Comparison of ENCODE assay signal across 27 cellular contexts in the genomic region with DNA sequence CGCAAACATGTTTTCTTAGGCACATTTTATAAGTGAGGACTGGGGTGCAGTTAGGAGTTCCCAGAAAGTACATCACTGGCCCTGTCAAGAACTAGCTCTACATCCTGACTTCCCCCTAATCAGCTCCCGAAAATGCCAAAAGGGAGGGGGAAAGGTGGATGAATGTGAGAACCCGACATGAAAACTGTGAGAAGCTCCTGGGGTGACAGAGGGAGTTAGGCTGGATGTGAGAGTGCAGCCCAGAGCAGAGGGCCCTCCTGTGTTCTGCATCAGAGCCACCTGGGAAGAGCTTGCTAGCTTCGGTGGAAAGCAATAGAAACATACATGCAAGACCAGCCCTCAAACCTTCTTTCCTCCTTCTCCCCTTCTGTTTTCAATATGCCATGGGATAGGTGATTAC.
"Had no signal": no experiment of that assay in that cellular context is flagged by ENCODE, and none has a peak within 500 bp of the region (broad histone marks: within the 10 kb centered on the region; RNA-seq: fewer than 3 reads in every experiment).

No MANE protein-coding gene starts in this region.

- H3K4me1 Mint-ChIP-seq: activated naive CD4-positive, alpha-beta T cell treated with anti-CD3 and anti-CD28 coated beads, Interleukin-2, amount 50 U/mL, for 24 hours; activated naive CD8-positive, alpha-beta T cell treated with anti-CD3 and anti-CD28 coated beads, Interleukin-2, amount 50 U/mL, for 24 hours had no signal

- H3K4me2 ChIP-seq: PC-9 had no signal

- H3K36me3 Mint-ChIP-seq: activated naive CD4-positive, alpha-beta T cell treated with anti-CD3 and anti-CD28 coated beads, Interleukin-2, amount 50 U/mL, for 24 hours had no signal

- H3K36me3 ChIP-seq: ascending aorta had no signal

- H3K4me3 Mint-ChIP-seq: activated CD8-positive, alpha-beta T cell treated with anti-CD3 and anti-CD28 coated beads, Interleukin-2, amount 10 ng/mL, durations not matched to agents 7 days and 5 days; activated naive CD4-positive, alpha-beta T cell treated with anti-CD3 and anti-CD28 coated beads, Interleukin-2, amount 50 U/mL, for 24 hours; activated naive CD8-positive, alpha-beta T cell treated with anti-CD3 and anti-CD28 coated beads, Interleukin-2, amount 50 U/mL, for 24 hours; activated T-helper 1 cell treated with anti-CD3 and anti-CD28 coated beads, Interleukin-12 subunit alpha, Interleukin-12 subunit beta, Interleukin-2, Interleukin-4 antibody, amounts not matched to agents 30 ng/mL and 10 ng/mL and 1 ng/mL, durations not matched to agents 14 hours and 24 hours and 36 hours; T-helper 1 cell treated with Interleukin-12 subunit alpha and Interleukin-12 subunit beta and Interleukin-4 antibody, amounts not matched to agents 30 μg/mL and 1 μg/mL, for 36 hours had no signal

- ATAC-seq: activated CD8-positive, alpha-beta T cell treated with anti-CD3 and anti-CD28 coated beads, Interleukin-2, amount 10 ng/mL, durations not matched to agents 7 days and 5 days; activated naive CD8-positive, alpha-beta T cell treated with anti-CD3 and anti-CD28 coated beads, Interleukin-2, amount 50 U/mL, for 24 hours; body of pancreas; K562 had no signal

- H3K27ac ChIP-seq: ascending aorta, body of pancreas, PC-9 had no signal

- H3K9me3 ChIP-seq: ascending aorta, body of pancreas had no signal

- DNase-seq: activated CD4-positive, alpha-beta T cell treated with anti-CD3 and anti-CD28 coated beads for 48 hours; activated CD4-positive, alpha-beta T cell treated with anti-CD3 and anti-CD28 coated beads, Interleukin-2, amount 50 U/mL, for 4 hours; activated CD4-positive, CD25-positive, alpha-beta regulatory T cell treated with anti-CD3 and anti-CD28 coated beads, Interleukin-2, amount 50 U/mL, for 72 hours; activated CD8-positive, alpha-beta memory T cell treated with anti-CD3 and anti-CD28 coated beads, Interleukin-2, amount 50 U/mL, for 48 hours; activated CD8-positive, alpha-beta T cell treated with anti-CD3 and anti-CD28 coated beads, Interleukin-2, amount 10 ng/mL, durations not matched to agents 7 days and 5 days; activated effector memory CD4-positive, alpha-beta T cell treated with Interleukin-2 at 50 U/mL for 16 hours; activated naive CD4-positive, alpha-beta T cell; activated naive CD8-positive, alpha-beta T cell treated with anti-CD3 and anti-CD28 coated beads, Interleukin-2, amount 50 U/mL, for 24 hours; activated T-cell treated with anti-CD3 and anti-CD28 coated beads, Interleukin-2, amount 50 U/mL, for 1 hour; amniotic stem cell; body of pancreas; central memory CD4-positive, alpha-beta T cell; Karpas-422; MM.1S; NCI-H1105; NCI-H1694; NCI-H2029; NCI-H2107; NCI-H510A; NCI-H526 treated with DMSO at 0.1 percent for 48 hours; PC-9; SHP77 treated with DMSO at 0.1 percent for 48 hours had no signal

- H3K4me3 ChIP-seq: ascending aorta, body of pancreas, K562, PC-9 had no signal

- H3K27me3 ChIP-seq: ascending aorta, body of pancreas had no signal

- H2AFZ ChIP-seq: PC-9 had no signal

- H3K27ac Mint-ChIP-seq: activated CD8-positive, alpha-beta T cell treated with anti-CD3 and anti-CD28 coated beads, Interleukin-2, amount 10 ng/mL, durations not matched to agents 7 days and 5 days; activated naive CD4-positive, alpha-beta T cell treated with anti-CD3 and anti-CD28 coated beads, Interleukin-2, amount 50 U/mL, for 24 hours; activated naive CD8-positive, alpha-beta T cell treated with anti-CD3 and anti-CD28 coated beads, Interleukin-2, amount 50 U/mL, for 24 hours; activated T-helper 1 cell treated with anti-CD3 and anti-CD28 coated beads, Interleukin-12 subunit alpha, Interleukin-12 subunit beta, Interleukin-2, Interleukin-4 antibody, amounts not matched to agents 30 ng/mL and 10 ng/mL and 1 ng/mL, durations not matched to agents 14 hours and 24 hours and 36 hours; T-helper 1 cell treated with Interleukin-12 subunit alpha and Interleukin-12 subunit beta and Interleukin-4 antibody, amounts not matched to agents 30 μg/mL and 1 μg/mL, for 36 hours had no signal

- H3K9me3 Mint-ChIP-seq: activated naive CD4-positive, alpha-beta T cell treated with anti-CD3 and anti-CD28 coated beads, Interleukin-2, amount 50 U/mL, for 24 hours; activated naive CD8-positive, alpha-beta T cell treated with anti-CD3 and anti-CD28 coated beads, Interleukin-2, amount 50 U/mL, for 24 hours; activated T-helper 1 cell treated with anti-CD3 and anti-CD28 coated beads, Interleukin-12 subunit alpha, Interleukin-12 subunit beta, Interleukin-2, Interleukin-4 antibody, amounts not matched to agents 30 ng/mL and 10 ng/mL and 1 ng/mL, durations not matched to agents 14 hours and 24 hours and 36 hours; T-helper 1 cell treated with Interleukin-12 subunit alpha and Interleukin-12 subunit beta and Interleukin-4 antibody, amounts not matched to agents 30 μg/mL and 1 μg/mL, for 36 hours had no signal

- H3K4me1 ChIP-seq: ascending aorta, body of pancreas had no signal
